ENCODE assay signal across 24 cellular contexts in genomic region chr2:181626671-181627070, GRCh38. TPM values are rescaled to one million over a fixed set of nuclear protein-coding genes. Genes with fewer than 3 reads are reported as not detected.
DNase-seq lines count a peak whose midpoint lies in the region; FAIRE-seq and TF ChIP-seq lines count a peak whose summit lies in the region.
"Had no signal": no experiment of that assay in that cellular context is flagged by ENCODE, and none has a peak within 500 bp of the region (broad histone marks: within the 10 kb centered on the region; RNA-seq: fewer than 3 reads in every experiment).

No MANE protein-coding gene starts in this region.

- H3K4me3 ChIP-seq in testis, result no peak overlapping the region
- H3K4me3 ChIP-seq: BLaER1 treated with 17β-estradiol and CSF1 and Interleukin-3, amounts not matched to agents 10 nM and 100 nM; GM12878; SK-N-MC had no signal

- no peaks in the 10 kb centered on the region for H3K4me1 ChIP-seq in testis
- H3K4me1 ChIP-seq: Caco-2 had no signal

- peak; percentile 38 for FAIRE-seq in islet of Langerhans (lab: Jason Lieb, UNC)
- FAIRE-seq in frontal cortex (lab: Jason Lieb, UNC), result no peak
- FAIRE-seq: GM12878 had no signal

- intact Hi-C loops in testis (cut with DNase I; ENCODE audit: low total_unique reads), result no loop called here

- TF ChIP-seq POLR2A in testis (IDR thresholded peaks at IDR 0.05), result no peak

- no peaks in the 10 kb centered on the region for H3K27me3 ChIP-seq in testis
- H3K27me3 ChIP-seq: BLaER1 treated with 17β-estradiol and CSF1 and Interleukin-3, amounts not matched to agents 10 nM and 100 nM had no signal

- H3K27ac ChIP-seq in testis, result no peak overlapping the region
- H3K27ac ChIP-seq: BLaER1 treated with 17β-estradiol and CSF1 and Interleukin-3, amounts not matched to agents 10 nM and 100 nM; SK-N-MC had no signal

- TF ChIP-seq CTCF in testis (IDR thresholded peaks at IDR 0.05), result no peak

- DNase-seq in DMS53 (lab: John Stamatoyannopoulos, UW) (peak; percentile 40), DMS53 treated with DMSO at 0.1 percent for 48 hours (lab: John Stamatoyannopoulos, UW; ENCODE audit: unreplicated experiment) (no peak), ELR (ENCODE audit: low read depth) (peak; percentile 10), RPMI7951 (ENCODE audit: low read depth) (peak; percentile 2), frontal cortex (ENCODE audit: low spot score in 2 of 2) (no peak), OCI-M2 (lab: John Stamatoyannopoulos, UW; ENCODE audit: unreplicated experiment) (no peak), testis (no peak)
- DNase-seq: 8988T; Caco-2; CD4-positive, alpha-beta memory T cell; EL; Kasumi-1; NCI-H1092 treated with DMSO at 0.1 percent for 48 hours; NCI-H146; NCI-H2029 treated with DMSO at 0.1 percent for 48 hours; NCI-H226; NCI-H524; PC-3; RPMI8226; SHP77 treated with DMSO at 0.1 percent for 48 hours had no signal

- H3K36me3 ChIP-seq in testis (ENCODE audit: low read depth, missing control alignments), result no peaks in the 10 kb centered on the region
- H3K36me3 ChIP-seq: BLaER1 treated with 17β-estradiol and CSF1 and Interleukin-3, amounts not matched to agents 10 nM and 100 nM had no signal

- H3K9me3 ChIP-seq in testis, result no peaks in the 10 kb centered on the region
- H3K9me3 ChIP-seq: BLaER1 treated with 17β-estradiol and CSF1 and Interleukin-3, amounts not matched to agents 10 nM and 100 nM; Caco-2 had no signal

RNA-seq across cellular contexts. Expression of gene CERKL, which starts 30.2 kb away (rescaled TPM):
- 0.12 TPM in 1 of 2 replicates, not detected in the other for total RNA-seq in RPMI7951 (2014; rRNA removed; shearing (Covaris generic))
- total RNA-seq in frontal cortex (1.6 TPM), testis (1 to 10 TPM; 2.1 to 2.2 TPM)
- polyA plus RNA-seq in testis (ENCODE audit: insufficient read depth, low read depth, low replicate concordance), result 0.62 TPM
- total RNA-seq: Caco-2 had no signal

RNA-seq across cellular contexts. Expression of gene NEUROD1, which starts 53.6 kb away (rescaled TPM):
- not detected in 2 replicates for total RNA-seq in RPMI7951 (2014; rRNA removed; shearing (Covaris generic))
- 4.9 TPM for total RNA-seq in frontal cortex
- under 1 TPM; 0.19 to 0.55 TPM for total RNA-seq in testis
- 0.62 TPM for polyA plus RNA-seq in testis (ENCODE audit: insufficient read depth, low read depth, low replicate concordance)
- total RNA-seq: Caco-2; CD4-positive, alpha-beta memory T cell; GM12878; PC-3 had no signal
- polyA plus RNA-seq: CD4-positive, alpha-beta memory T cell; GM12878 had no signal

Comparison
In these comparisons a context has a peak if more than half of its experiments do, and no peak if none do; other contexts are left out.
1. DNase-seq: peak in DMS53 (single experiment), ELR (single experiment) and RPMI7951 (single experiment); none in DMS53 treated with DMSO at 0.1 percent for 48 hours (single experiment), frontal cortex (0 of 2), OCI-M2 (single experiment) and testis (single experiment).